In genomic region chr2:175383286-175383685, GRCh38 we compare ENCODE assay signal across 24 cellular contexts.
"Had no signal": no experiment of that assay in that cellular context is flagged by ENCODE, and none has a peak within 500 bp of the region (broad histone marks: within the 10 kb centered on the region; RNA-seq: fewer than 3 reads in every experiment).

No MANE protein-coding gene starts in this region.

- H3K4me3 ChIP-seq: esophagus squamous epithelium had no signal

- ATAC-seq: activated CD4-positive, alpha-beta T cell treated with anti-CD3 and anti-CD28 coated beads for 36 hours; activated CD8-positive, alpha-beta memory T cell treated with anti-CD3 and anti-CD28 coated beads, Interleukin-2, amount 10 ng/mL, durations not matched to agents 7 days and 5 days; activated CD8-positive, alpha-beta T cell treated with anti-CD3 and anti-CD28 coated beads, Interleukin-2, amount 10 ng/mL, durations not matched to agents 7 days and 5 days; activated naive CD4-positive, alpha-beta T cell treated with anti-CD3 and anti-CD28 coated beads, Interleukin-2, amount 50 U/mL, for 72 hours; effector memory CD8-positive, alpha-beta T cell had no signal

- H3K27me3 ChIP-seq: esophagus squamous epithelium had no signal

- H3K4me1 ChIP-seq: esophagus squamous epithelium had no signal

- H3K27ac ChIP-seq: epithelial cell of prostate, esophagus squamous epithelium had no signal

- DNase-seq: activated CD4-positive, alpha-beta memory T cell treated with anti-CD3 and anti-CD28 coated beads for 36 hours; activated CD4-positive, alpha-beta T cell treated with anti-CD3 and anti-CD28 coated beads for 36 hours; activated CD4-positive, alpha-beta T cell treated with anti-CD3 and anti-CD28 coated beads, Interleukin-2, amount 10 ng/mL, durations not matched to agents 24 days and 14 days; activated CD4-positive, CD25-positive, alpha-beta regulatory T cell; activated CD4-positive, CD25-positive, alpha-beta regulatory T cell treated with anti-CD3 and anti-CD28 coated beads, Interleukin-2, amount 50 U/mL, for 72 hours; activated CD8-positive, alpha-beta memory T cell treated with anti-CD3 and anti-CD28 coated beads, Interleukin-2, amount 10 ng/mL, durations not matched to agents 7 days and 5 days; activated CD8-positive, alpha-beta memory T cell treated with anti-CD3 and anti-CD28 coated beads, Interleukin-2, amount 50 U/mL, for 4 hours; activated CD8-positive, alpha-beta T cell treated with anti-CD3 and anti-CD28 coated beads, Interleukin-2, amount 10 ng/mL, durations not matched to agents 7 days and 5 days; activated effector memory CD4-positive, alpha-beta T cell treated with anti-CD3 and anti-CD28 coated beads, Interleukin-2, amount 50 U/mL, for 16 hours; activated naive CD4-positive, alpha-beta T cell; activated naive CD4-positive, alpha-beta T cell treated with anti-CD3 and anti-CD28 coated beads, Interleukin-2, amount 10 ng/mL, durations not matched to agents 7 days and 5 days; activated naive CD8-positive, alpha-beta T cell treated with anti-CD3 and anti-CD28 coated beads, Interleukin-2, amount 10 ng/mL, durations not matched to agents 7 days and 5 days; activated T-cell treated with anti-CD3 and anti-CD28 coated beads, Interleukin-2, amount 50 U/mL, for 1 hour; activated T-cell treated with anti-CD3 and anti-CD28 coated beads, Interleukin-2, amount 50 U/mL, for 48 hours; amniotic stem cell; anterior cingulate cortex; cortex of kidney; dermis blood vessel endothelial cell; effector CD4-positive, alpha-beta T cell; effector memory CD8-positive, alpha-beta T cell; esophagus squamous epithelium; T-helper 2 cell had no signal

- H3K36me3 ChIP-seq: esophagus squamous epithelium had no signal
